ENCODE assay signal across 8 cellular contexts in the genomic region with DNA sequence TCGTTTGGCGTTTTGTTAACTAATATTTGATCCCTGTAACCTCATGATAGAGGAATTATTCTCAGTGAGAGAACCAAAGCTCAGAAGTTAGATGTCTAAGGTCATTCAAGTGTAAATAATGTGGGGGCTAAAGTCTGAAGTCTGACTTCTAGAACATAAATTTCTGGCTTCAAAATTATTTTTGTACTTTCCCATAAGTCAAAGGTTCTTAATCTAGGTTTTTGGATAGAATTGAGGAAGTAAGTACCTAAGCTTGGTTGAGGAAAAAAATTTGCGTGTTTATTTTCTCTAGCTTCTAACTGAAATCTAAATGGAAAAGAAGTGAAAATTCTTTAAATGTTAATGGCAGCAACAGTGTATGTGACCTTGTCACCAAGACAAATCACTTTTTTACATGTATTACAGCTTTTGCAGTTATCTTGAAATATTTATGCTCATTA. TPM values are rescaled to one million over a fixed set of nuclear protein-coding genes. Genes with fewer than 3 reads are reported as not detected.
DNase-seq lines count a peak whose midpoint lies in the region; ATAC-seq and TF ChIP-seq lines count a peak whose summit lies in the region.

No MANE protein-coding gene starts in this region.

- no peak for ATAC-seq in GM18868 (IDR thresholded peaks at IDR 0.05; ENCODE audit: unreplicated experiment)

- H4K5ac ChIP-seq in mesendoderm (ENCODE audit: low read length) = no peak overlapping the region

- no TSS peak for BruUV-seq in A673 (replicated peaks; lab: Mats Ljungman, UMichigan)

- H2BK120ac ChIP-seq in mesendoderm (ENCODE audit: low read depth, low read length) = no peak overlapping the region

- no peak overlapping the region for H3K4ac ChIP-seq in mesendoderm (ENCODE audit: low read depth, low read length)

- TF ChIP-seq POLR2A in ovary (IDR thresholded peaks at IDR 0.05) = no peak

- peak overlapping the region; percentile 82 for H3K4me3 ChIP-seq in A673 (ENCODE audit: low read depth, low read length, poor library complexity, severe bottlenecking)
- peak overlapping the region; percentile 89 for H3K4me3 ChIP-seq in HUES6 (ENCODE audit: low read depth, low read length)
- peak overlapping the region; percentile 92 for H3K4me3 ChIP-seq in astrocyte of the cerebellum (ENCODE audit: low read depth, low read length)
- H3K4me3 ChIP-seq in mesendoderm (ENCODE audit: low read length) = no peak overlapping the region
- no peak overlapping the region for H3K4me3 ChIP-seq in ovary

- H3K4me1 ChIP-seq in A673 (ENCODE audit: insufficient read depth, low read length, poor library complexity, severe bottlenecking) (peaks cover 13% of the 10 kb centered on the region), HUES6 (ENCODE audit: control insufficient read depth, insufficient read depth, low read length) (0 out of 2 replicates have a peak, but pooled peaks cover 7% of the 10 kb centered on the region), mesendoderm (ENCODE audit: control insufficient read depth, low read depth, low read length) (no peaks in the 10 kb centered on the region), ovary (ENCODE audit: insufficient read depth) (no peaks in the 10 kb centered on the region)

- WGBS in mesendoderm (ENCODE audit: extremely low coverage, insufficient coverage, low lambda C conversion rate) = no CpG with 5 or more reads among the region's 3 CpGs
- 11 to 22% (median 17%) methylated on average over 3 of the region's 3 CpGs for WGBS in ovary, 3 donors

- no peak for TF ChIP-seq EP300 in ovary (IDR thresholded peaks at IDR 0.05)

- intact Hi-C loops in A673 (cut with micrococcal nuclease; ENCODE audit: unreplicated experiment) (no loop called here), ovary (cut with DNase I) (no loop called here)

- no peak for TF ChIP-seq CTCF in A673 (conservative IDR thresholded peaks at IDR 0.05; ENCODE audit: low read depth, low read length)
- TF ChIP-seq CTCF in astrocyte of the cerebellum (IDR thresholded peaks at IDR 0.05; ENCODE audit: low read depth, low read length, missing control alignments) = no peak
- no peak for TF ChIP-seq CTCF in ovary (IDR thresholded peaks at IDR 0.05)

- in situ Hi-C loops in astrocyte of the cerebellum (cut with HindIII; ENCODE audit: low sequenced_read_pairs) = loop anchor here (5.0 kb wide), 2 partner anchors 34 to 61 kb away; no protein-coding TSS in a partner anchor

- H3K36me3 ChIP-seq in A673 (ENCODE audit: insufficient read depth, low read length, poor library complexity, severe bottlenecking) = no peaks in the 10 kb centered on the region
- H3K36me3 ChIP-seq in HUES6 (ENCODE audit: control insufficient read depth, insufficient read depth, low read length) = no peaks in the 10 kb centered on the region
- no peaks in the 10 kb centered on the region for H3K36me3 ChIP-seq in mesendoderm (ENCODE audit: control insufficient read depth, insufficient read depth, low read length)
- H3K36me3 ChIP-seq in ovary = no peaks in the 10 kb centered on the region

- H3K79me2 ChIP-seq in mesendoderm (ENCODE audit: control insufficient read depth, insufficient read depth, low read length) = peaks cover 61% of the 10 kb centered on the region

- H3K27ac ChIP-seq in A673 (ENCODE audit: low read depth, low read length, poor library complexity, severe bottlenecking) (no peak overlapping the region), HUES6 (ENCODE audit: low read depth, low read length) (0 out of 2 replicates have a peak overlapping the region, but pooled peaks have one; percentile 19), mesendoderm (ENCODE audit: low read depth, low read length) (no peak overlapping the region), ovary (peak overlapping the region in 1 of 2 donors; percentile 81)

- no peak overlapping the region for H4K8ac ChIP-seq in mesendoderm (ENCODE audit: low read depth, low read length)

- DNase-seq in A673 (ENCODE audit: low spot score) (no peak), astrocyte of the cerebellum (ENCODE audit: low read depth) (no peak), mesendoderm (no peak), ovary (no peak), SHP77 (lab: John Stamatoyannopoulos, UW) (no peak), NCI-H524 treated with DMSO at 0.1 percent for 48 hours (lab: John Stamatoyannopoulos, UW) (no peak)

- no peak overlapping the region for H2AK5ac ChIP-seq in mesendoderm (ENCODE audit: low read length)

- no peaks in the 10 kb centered on the region for H3K79me1 ChIP-seq in mesendoderm (ENCODE audit: low read length)

- no peak overlapping the region for H2BK5ac ChIP-seq in mesendoderm (ENCODE audit: low read length)

- no peak overlapping the region for H2BK15ac ChIP-seq in mesendoderm (replicated peaks; ENCODE audit: low read depth)

- POLR2A ChIA-PET in A673 (lab: Charles Lee; ENCODE audit: low non-redundant PET) = no interaction called here

- H3K56ac ChIP-seq in mesendoderm (ENCODE audit: low read length) = no peak overlapping the region

- H3K27me3 ChIP-seq in A673 (replicated peaks; ENCODE audit: insufficient read depth, low read depth, low read length, poor library complexity) = no peaks in the 10 kb centered on the region
- H3K27me3 ChIP-seq in HUES6 (ENCODE audit: control insufficient read depth, insufficient read depth, low read length) = no peaks in the 10 kb centered on the region
- H3K27me3 ChIP-seq in mesendoderm (ENCODE audit: insufficient read depth, low read length, poor library complexity) = no peaks in the 10 kb centered on the region
- no peaks in the 10 kb centered on the region for H3K27me3 ChIP-seq in ovary

- no peak overlapping the region for H3K4me2 ChIP-seq in mesendoderm (ENCODE audit: low read length)

- H3K9ac ChIP-seq in HUES6 (ENCODE audit: low read length) = no peak overlapping the region
- peak overlapping the region; percentile 49 for H3K9ac ChIP-seq in mesendoderm (ENCODE audit: low read length)

- H3K9me3 ChIP-seq in A673 (ENCODE audit: low read depth, low read length, poor library complexity, severe bottlenecking) = no peaks in the 10 kb centered on the region
- H3K9me3 ChIP-seq in HUES6 (ENCODE audit: control insufficient read depth, insufficient read depth, low read depth, low read length) = no peaks in the 10 kb centered on the region
- no peaks in the 10 kb centered on the region for H3K9me3 ChIP-seq in ovary

- CTCF ChIA-PET in A673 (lab: Charles Lee) = interaction anchor here (0.6 kb wide), 1 partner anchor 11 kb away, joined by 8 read pairs; no protein-coding TSS in a partner anchor

- no peak overlapping the region for H3K18ac ChIP-seq in mesendoderm (ENCODE audit: low read length)

- H3K23ac ChIP-seq in mesendoderm (ENCODE audit: low read length) = no peak overlapping the region

RNA-seq across cellular contexts. Expression of a gene that starts 2.3 kb away (rescaled TPM):
- 91.0 and 93.5 TPM in 2 replicates for total RNA-seq in A673 (2021)
- polyA plus RNA-seq in mesendoderm (2013, experiment 1 of 2) = 49.6 TPM
- polyA plus RNA-seq in mesendoderm (2013, experiment 2 of 2) = 50.1 TPM
- 10 to 100 TPM; 29.8 to 66.7 (median 49.0) TPM for total RNA-seq in ovary
- polyA plus RNA-seq in ovary = 10 to 100 TPM in 1 of 2 donors, 1 to 10 TPM in 1; 7.8 to 17.0 TPM

RNA-seq across cellular contexts. Expression of a gene that starts 6.6 kb away (rescaled TPM):
- total RNA-seq in A673 (2021) (not detected in 2 replicates), ovary (not detected)
- not detected for polyA plus RNA-seq in mesendoderm (2013, experiment 1 of 2)
- polyA plus RNA-seq in mesendoderm (2013, experiment 2 of 2) = not detected
- not detected for polyA plus RNA-seq in ovary

Comparison
In these comparisons a context has a peak if more than half of its experiments do, and no peak if none do; other contexts are left out.
1. H3K4me3 ChIP-seq: peak in A673 (single experiment), HUES6 (single experiment) and astrocyte of the cerebellum (single experiment); none in mesendoderm (single experiment) and ovary (single experiment).